Comparison of ENCODE assay signal across 32 cellular contexts in genomic region chr2:18373081-18373480, GRCh38.
"Had no signal": no experiment of that assay in that cellular context is flagged by ENCODE, and none has a peak within 500 bp of the region (broad histone marks: within the 10 kb centered on the region; RNA-seq: fewer than 3 reads in every experiment).

No MANE protein-coding gene starts in this region.

- H3K4me3 Mint-ChIP-seq: activated CD4-positive, alpha-beta T cell treated with anti-CD3 and anti-CD28 coated beads, Interleukin-2, amount 10 ng/mL, durations not matched to agents 24 days and 14 days; activated CD8-positive, alpha-beta T cell treated with anti-CD3 and anti-CD28 coated beads for 36 hours; activated naive CD4-positive, alpha-beta T cell treated with anti-CD3 and anti-CD28 coated beads, Interleukin-2, amount 50 U/mL, for 24 hours; activated naive CD8-positive, alpha-beta T cell treated with anti-CD3 and anti-CD28 coated beads, Interleukin-2, amount 10 ng/mL, durations not matched to agents 7 days and 5 days; activated T-cell treated with anti-CD3 and anti-CD28 coated beads, Interleukin-2, amount 50 U/mL, for 72 hours; central memory CD8-positive, alpha-beta T cell; T-helper 1 cell treated with Interleukin-12 subunit alpha and Interleukin-12 subunit beta and Interleukin-4 antibody, amounts not matched to agents 30 μg/mL and 1 μg/mL, for 36 hours; T-helper 2 cell treated with Interferon-gamma antibody and Interleukin-4, amounts not matched to agents 5 μg/mL and 100 μg/mL, for 36 hours had no signal

- DNase-seq: activated CD4-positive, alpha-beta T cell treated with anti-CD3 and anti-CD28 coated beads, Interleukin-2, amount 10 ng/mL, durations not matched to agents 24 days and 14 days; activated CD4-positive, alpha-beta T cell treated with anti-CD3 and anti-CD28 coated beads, Interleukin-2, amount 50 U/mL, for 4 hours; activated CD8-positive, alpha-beta T cell treated with anti-CD3 and anti-CD28 coated beads for 36 hours; activated gamma-delta T cell; activated naive CD4-positive, alpha-beta T cell treated with Interleukin-2 at 50 U/mL for 16 hours; activated naive CD8-positive, alpha-beta T cell treated with anti-CD3 and anti-CD28 coated beads, Interleukin-2, amount 10 ng/mL, durations not matched to agents 7 days and 5 days; activated T-cell treated with anti-CD3 and anti-CD28 coated beads, Interleukin-2, amount 50 U/mL, for 1 hour; activated T-cell treated with anti-CD3 and anti-CD28 coated beads, Interleukin-2, amount 50 U/mL, for 72 hours; adrenal gland; body of pancreas; Kasumi-1; MG63; NCI-H1048; NCI-H1417; NCI-H146; NCI-H187; NCI-H2029 treated with DMSO at 0.1 percent for 48 hours; NCI-H2107; NCI-H345; NCI-H524 treated with DMSO at 0.1 percent for 48 hours; Peyer's patch; RPMI8226; SHP77 treated with DMSO at 0.1 percent for 48 hours; SK-N-SH had no signal

- H3K4me3 ChIP-seq: adrenal gland, body of pancreas, MG63, Peyer's patch, SJSA1 had no signal

- H3K36me3 ChIP-seq: adrenal gland, MG63, Peyer's patch, SJSA1 had no signal

- H3K4me2 ChIP-seq: SK-N-SH had no signal

- H3K36me3 Mint-ChIP-seq: activated naive CD4-positive, alpha-beta T cell treated with anti-CD3 and anti-CD28 coated beads, Interleukin-2, amount 50 U/mL, for 24 hours; activated naive CD8-positive, alpha-beta T cell treated with anti-CD3 and anti-CD28 coated beads, Interleukin-2, amount 10 ng/mL, durations not matched to agents 7 days and 5 days had no signal

- H3K27ac Mint-ChIP-seq: activated CD4-positive, alpha-beta T cell treated with anti-CD3 and anti-CD28 coated beads, Interleukin-2, amount 10 ng/mL, durations not matched to agents 24 days and 14 days; activated CD8-positive, alpha-beta T cell treated with anti-CD3 and anti-CD28 coated beads for 36 hours; activated naive CD4-positive, alpha-beta T cell treated with anti-CD3 and anti-CD28 coated beads, Interleukin-2, amount 50 U/mL, for 24 hours; activated naive CD8-positive, alpha-beta T cell treated with anti-CD3 and anti-CD28 coated beads, Interleukin-2, amount 10 ng/mL, durations not matched to agents 7 days and 5 days; activated T-cell treated with anti-CD3 and anti-CD28 coated beads, Interleukin-2, amount 50 U/mL, for 72 hours; activated T-helper 2 cell treated with anti-CD3 and anti-CD28 coated beads, Interferon-gamma antibody, Interleukin-2, Interleukin-4, amounts not matched to agents 10 μg/mL and 5 μg/mL and 100 μg/mL, durations not matched to agents 14 hours and 24 hours and 36 hours; T-helper 1 cell treated with Interleukin-12 subunit alpha and Interleukin-12 subunit beta and Interleukin-4 antibody, amounts not matched to agents 30 μg/mL and 1 μg/mL, for 36 hours; T-helper 2 cell treated with Interferon-gamma antibody and Interleukin-4, amounts not matched to agents 5 μg/mL and 100 μg/mL, for 36 hours had no signal

- H3K4me1 ChIP-seq: adrenal gland, Peyer's patch had no signal

- H3K4me1 Mint-ChIP-seq: activated CD4-positive, alpha-beta T cell treated with anti-CD3 and anti-CD28 coated beads, Interleukin-2, amount 10 ng/mL, durations not matched to agents 24 days and 14 days; activated naive CD4-positive, alpha-beta T cell treated with anti-CD3 and anti-CD28 coated beads, Interleukin-2, amount 50 U/mL, for 24 hours; activated naive CD8-positive, alpha-beta T cell treated with anti-CD3 and anti-CD28 coated beads, Interleukin-2, amount 10 ng/mL, durations not matched to agents 7 days and 5 days; central memory CD8-positive, alpha-beta T cell had no signal

- H3K9me3 Mint-ChIP-seq: activated CD4-positive, alpha-beta T cell treated with anti-CD3 and anti-CD28 coated beads, Interleukin-2, amount 10 ng/mL, durations not matched to agents 24 days and 14 days; activated CD8-positive, alpha-beta T cell treated with anti-CD3 and anti-CD28 coated beads for 36 hours; activated naive CD4-positive, alpha-beta T cell treated with anti-CD3 and anti-CD28 coated beads, Interleukin-2, amount 50 U/mL, for 24 hours; activated naive CD8-positive, alpha-beta T cell treated with anti-CD3 and anti-CD28 coated beads, Interleukin-2, amount 10 ng/mL, durations not matched to agents 7 days and 5 days; activated T-cell treated with anti-CD3 and anti-CD28 coated beads, Interleukin-2, amount 50 U/mL, for 72 hours; activated T-helper 2 cell treated with anti-CD3 and anti-CD28 coated beads, Interferon-gamma antibody, Interleukin-2, Interleukin-4, amounts not matched to agents 10 μg/mL and 5 μg/mL and 100 μg/mL, durations not matched to agents 14 hours and 24 hours and 36 hours; central memory CD8-positive, alpha-beta T cell; T-helper 1 cell treated with Interleukin-12 subunit alpha and Interleukin-12 subunit beta and Interleukin-4 antibody, amounts not matched to agents 30 μg/mL and 1 μg/mL, for 36 hours; T-helper 2 cell treated with Interferon-gamma antibody and Interleukin-4, amounts not matched to agents 5 μg/mL and 100 μg/mL, for 36 hours had no signal

- H3K27ac ChIP-seq: adrenal gland, body of pancreas, Peyer's patch, SJSA1 had no signal

- H3K9me3 ChIP-seq: adrenal gland, body of pancreas, MG63, Peyer's patch, SJSA1, SK-N-SH had no signal

- H3K27me3 ChIP-seq: adrenal gland, body of pancreas, MG63, Peyer's patch, SJSA1 had no signal

- FAIRE-seq: astrocyte, TTC549 had no signal

- ATAC-seq: activated CD8-positive, alpha-beta T cell treated with anti-CD3 and anti-CD28 coated beads for 36 hours; activated T-cell treated with anti-CD3 and anti-CD28 coated beads, Interleukin-2, amount 50 U/mL, for 72 hours; body of pancreas had no signal
